Comparison of ENCODE assay signal across 24 cellular contexts in the genomic region with DNA sequence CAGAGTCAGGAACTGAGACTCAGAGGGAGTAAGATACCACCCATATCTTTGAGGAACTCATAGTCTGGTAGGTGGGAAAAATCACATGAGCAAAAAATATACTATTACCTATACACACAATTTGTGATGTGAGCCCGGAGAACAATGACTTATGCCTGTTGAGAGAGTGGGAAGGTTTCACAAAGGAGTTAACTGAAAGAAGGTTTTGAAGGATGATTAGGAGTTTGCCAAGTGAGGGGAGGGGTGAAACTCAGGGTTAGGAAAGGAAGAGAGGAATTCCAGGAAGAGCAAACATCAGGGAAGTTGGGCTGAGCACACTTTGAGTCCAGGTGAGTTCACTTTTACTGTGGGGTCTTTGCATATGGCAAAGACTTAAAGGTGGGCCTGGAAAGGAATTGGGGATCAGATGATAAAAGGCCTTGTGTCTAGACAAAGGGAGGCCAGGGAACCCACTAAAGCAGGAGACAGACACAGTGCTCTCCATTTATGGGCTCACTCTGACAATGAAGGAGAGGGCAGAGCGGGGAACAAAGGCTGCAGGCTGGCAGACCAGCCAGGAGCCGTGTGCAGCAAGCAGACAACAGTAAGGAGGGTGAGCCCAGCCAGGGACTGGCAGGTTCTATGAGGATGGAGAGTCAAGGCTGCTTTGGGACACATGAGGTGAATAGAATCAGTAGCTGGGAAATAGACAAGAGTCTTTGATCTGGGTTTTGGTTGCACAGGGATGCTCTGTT. TPM values are rescaled to one million over a fixed set of nuclear protein-coding genes. Genes with fewer than 3 reads are reported as not detected.
DNase-seq lines count a peak whose midpoint lies in the region; ATAC-seq and TF ChIP-seq lines count a peak whose summit lies in the region.
"Had no signal": no experiment of that assay in that cellular context is flagged by ENCODE, and none has a peak within 500 bp of the region (broad histone marks: within the 10 kb centered on the region; RNA-seq: fewer than 3 reads in every experiment).

No MANE protein-coding gene starts in this region.

- H3K4me1 Mint-ChIP-seq in glutamatergic neuron (ENCODE audit: low read depth, unreplicated experiment): peaks cover 31% of the 10 kb centered on the region
- H3K4me1 Mint-ChIP-seq: naive B cell had no signal

- TF ChIP-seq POLR2A in uterus (IDR thresholded peaks at IDR 0.05): no peak

- H3K4me2 ChIP-seq in neural cell (ENCODE audit: low read length): no peak overlapping the region

- TF ChIP-seq CTCF in cardiac muscle cell (IDR thresholded peaks at IDR 0.05; ENCODE audit: low read depth, low read length): no peak
- no peak for TF ChIP-seq CTCF in glutamatergic neuron (IDR thresholded peaks at IDR 0.05; ENCODE audit: partially characterized antibody, unreplicated experiment)
- TF ChIP-seq CTCF in neural cell (IDR thresholded peaks at IDR 0.05; ENCODE audit: poor library complexity, severe bottlenecking): no peak
- no peak for TF ChIP-seq CTCF in uterus (IDR thresholded peaks at IDR 0.05)

- DNase-seq in cardiac muscle cell (ENCODE audit: low read depth in 1 of 2, low spot score in 1 of 2) (no peak), Right ventricle myocardium inferior (ENCODE audit: missing footprints) (no peak), glutamatergic neuron (no peak), uterus (peak in 1 of 2 donors; percentile 12), T-helper 9 cell (no peak), pons (ENCODE audit: low spot score) (no peak)
- DNase-seq: activated CD4-positive, alpha-beta T cell treated with anti-CD3 and anti-CD28 coated beads for 36 hours; activated T-cell treated with anti-CD3 and anti-CD28 coated beads, Interleukin-2, amount 50 U/mL, for 1 hour; AML-193; DMS153; effector CD4-positive, alpha-beta T cell; Kasumi-1; left colon; naive B cell; NCI-H1436; NCI-H510A treated with DMSO at 0.1 percent for 48 hours; pancreas; stimulated activated naive CD8-positive, alpha-beta T cell treated with anti-CD3 and anti-CD28 coated beads, Interleukin-15, Interleukin-2, amounts not matched to agents 100 U/mL and 50 U/mL, for 24 hours; thyroid gland had no signal

- H3K27ac ChIP-seq in cardiac muscle cell: peak overlapping the region; percentile 94
- peak overlapping the region; percentile 94 for H3K27ac ChIP-seq in neural cell (ENCODE audit: low read length)
- H3K27ac ChIP-seq in uterus: peak overlapping the region; percentile 84 to 87
- H3K27ac ChIP-seq: pancreas had no signal

- no peak for TF ChIP-seq EP300 in neural cell (conservative IDR thresholded peaks at IDR 0.05; ENCODE audit: poor library complexity, severe bottlenecking)

- H3K9me3 ChIP-seq in cardiac muscle cell (ENCODE audit: low read depth): no peaks in the 10 kb centered on the region
- peaks cover 7% of the 10 kb centered on the region for H3K9me3 ChIP-seq in neural cell (ENCODE audit: low read length)
- H3K9me3 ChIP-seq in uterus: no peaks in the 10 kb centered on the region
- H3K9me3 ChIP-seq: pancreas, thyroid gland had no signal

- H3K4me3 ChIP-seq in cardiac muscle cell (no peak overlapping the region), neural cell (ENCODE audit: low read length) (no peak overlapping the region), uterus (no peak overlapping the region)
- H3K4me3 ChIP-seq: GM23338, pancreas, thyroid gland had no signal

- H3K27me3 ChIP-seq in cardiac muscle cell (no peaks in the 10 kb centered on the region), neural cell (ENCODE audit: insufficient read depth, low read depth, low read length) (no peaks in the 10 kb centered on the region), uterus (no peaks in the 10 kb centered on the region)
- H3K27me3 ChIP-seq: pancreas, thyroid gland had no signal

- no peak overlapping the region for H3K27ac Mint-ChIP-seq in glutamatergic neuron (ENCODE audit: unreplicated experiment)
- H3K27ac Mint-ChIP-seq: activated CD4-positive, alpha-beta T cell treated with anti-CD3 and anti-CD28 coated beads for 36 hours; GM23338; naive B cell; T-helper 2 cell treated with Interferon-gamma antibody and Interleukin-4, amounts not matched to agents 5 μg/mL and 100 μg/mL, for 36 hours had no signal

- H4K20me1 ChIP-seq in neural cell (ENCODE audit: insufficient read depth): no peaks in the 10 kb centered on the region

- no peaks in the 10 kb centered on the region for H3K36me3 ChIP-seq in cardiac muscle cell
- H3K36me3 ChIP-seq in neural cell (ENCODE audit: insufficient read depth, low read length): no peaks in the 10 kb centered on the region
- no peaks in the 10 kb centered on the region for H3K36me3 ChIP-seq in uterus
- H3K36me3 ChIP-seq: brain microvascular endothelial cell, pancreas, thyroid gland had no signal

- H3K9me2 ChIP-seq in neural cell (ENCODE audit: insufficient read depth, low read length): no peaks in the 10 kb centered on the region

- peaks cover 52% of the 10 kb centered on the region for H3K4me1 ChIP-seq in cardiac muscle cell (ENCODE audit: low read depth)
- peaks cover 0 to 31% of the 10 kb centered on the region in 2 donors for H3K4me1 ChIP-seq in uterus
- H3K4me1 ChIP-seq: pancreas had no signal

- H3K36me3 Mint-ChIP-seq in glutamatergic neuron (ENCODE audit: unreplicated experiment): peaks cover 5% of the 10 kb centered on the region

- no peak overlapping the region for H2AFZ ChIP-seq in neural cell (ENCODE audit: low read depth, low read length)
- H2AFZ ChIP-seq: GM23338 had no signal

- peak overlapping the region; percentile 67 for H3K9ac ChIP-seq in neural cell (ENCODE audit: low read length)

- peaks cover 7% of the 10 kb centered on the region for H3K27me3 Mint-ChIP-seq in glutamatergic neuron (ENCODE audit: unreplicated experiment)
- H3K27me3 Mint-ChIP-seq: activated CD4-positive, alpha-beta T cell treated with anti-CD3 and anti-CD28 coated beads for 36 hours had no signal

- H3K4me3 Mint-ChIP-seq in glutamatergic neuron (ENCODE audit: unreplicated experiment): peak overlapping the region; percentile 22
- H3K4me3 Mint-ChIP-seq: activated CD4-positive, alpha-beta T cell treated with anti-CD3 and anti-CD28 coated beads for 36 hours; GM23338; naive B cell; T-helper 2 cell treated with Interferon-gamma antibody and Interleukin-4, amounts not matched to agents 5 μg/mL and 100 μg/mL, for 36 hours had no signal

- intact Hi-C loops in Right ventricle myocardium inferior (cut with DNase I) (no loop called here), uterus (cut with DNase I; ENCODE audit: low total_unique reads) (no loop called here)

- peaks cover 9% of the 10 kb centered on the region for H3K9me3 Mint-ChIP-seq in glutamatergic neuron (ENCODE audit: unreplicated experiment)

- ATAC-seq in Right ventricle myocardium inferior (no peak), GM18519 (IDR thresholded peaks at IDR 0.05; ENCODE audit: low FRiP score, unreplicated experiment) (no peak)
- ATAC-seq: activated CD4-positive, alpha-beta T cell treated with anti-CD3 and anti-CD28 coated beads for 36 hours; left colon; stimulated activated naive CD8-positive, alpha-beta T cell treated with anti-CD3 and anti-CD28 coated beads, Interleukin-15, Interleukin-2, amounts not matched to agents 100 U/mL and 50 U/mL, for 24 hours had no signal

- peaks cover 6% of the 10 kb centered on the region for H3F3A ChIP-seq in neural cell (ENCODE audit: insufficient read depth, low read length, poor library complexity, severe bottlenecking)

- peaks cover 28% of the 10 kb centered on the region for H3K79me2 ChIP-seq in neural cell (replicated peaks; ENCODE audit: insufficient read depth, low read length)

- TF ChIP-seq RAD21 in neural cell (conservative IDR thresholded peaks at IDR 0.05): no peak

TF ChIP-seq in neural cell, 6 proteins besides CTCF, POLR2A, EP300 and RAD21:
- no peak for TF ChIP-seq EZH2 (IDR thresholded peaks at IDR 0.05; ENCODE audit: borderline replicate concordance, insufficient read depth, low read length, poor library complexity, severe bottlenecking)
- no peak for TF ChIP-seq MXI1 (conservative IDR thresholded peaks at IDR 0.05; ENCODE audit: poor library complexity, severe bottlenecking)
- TF ChIP-seq POLR2AphosphoS5 (IDR thresholded peaks at IDR 0.05): no peak
- TF ChIP-seq, protein P1, sequence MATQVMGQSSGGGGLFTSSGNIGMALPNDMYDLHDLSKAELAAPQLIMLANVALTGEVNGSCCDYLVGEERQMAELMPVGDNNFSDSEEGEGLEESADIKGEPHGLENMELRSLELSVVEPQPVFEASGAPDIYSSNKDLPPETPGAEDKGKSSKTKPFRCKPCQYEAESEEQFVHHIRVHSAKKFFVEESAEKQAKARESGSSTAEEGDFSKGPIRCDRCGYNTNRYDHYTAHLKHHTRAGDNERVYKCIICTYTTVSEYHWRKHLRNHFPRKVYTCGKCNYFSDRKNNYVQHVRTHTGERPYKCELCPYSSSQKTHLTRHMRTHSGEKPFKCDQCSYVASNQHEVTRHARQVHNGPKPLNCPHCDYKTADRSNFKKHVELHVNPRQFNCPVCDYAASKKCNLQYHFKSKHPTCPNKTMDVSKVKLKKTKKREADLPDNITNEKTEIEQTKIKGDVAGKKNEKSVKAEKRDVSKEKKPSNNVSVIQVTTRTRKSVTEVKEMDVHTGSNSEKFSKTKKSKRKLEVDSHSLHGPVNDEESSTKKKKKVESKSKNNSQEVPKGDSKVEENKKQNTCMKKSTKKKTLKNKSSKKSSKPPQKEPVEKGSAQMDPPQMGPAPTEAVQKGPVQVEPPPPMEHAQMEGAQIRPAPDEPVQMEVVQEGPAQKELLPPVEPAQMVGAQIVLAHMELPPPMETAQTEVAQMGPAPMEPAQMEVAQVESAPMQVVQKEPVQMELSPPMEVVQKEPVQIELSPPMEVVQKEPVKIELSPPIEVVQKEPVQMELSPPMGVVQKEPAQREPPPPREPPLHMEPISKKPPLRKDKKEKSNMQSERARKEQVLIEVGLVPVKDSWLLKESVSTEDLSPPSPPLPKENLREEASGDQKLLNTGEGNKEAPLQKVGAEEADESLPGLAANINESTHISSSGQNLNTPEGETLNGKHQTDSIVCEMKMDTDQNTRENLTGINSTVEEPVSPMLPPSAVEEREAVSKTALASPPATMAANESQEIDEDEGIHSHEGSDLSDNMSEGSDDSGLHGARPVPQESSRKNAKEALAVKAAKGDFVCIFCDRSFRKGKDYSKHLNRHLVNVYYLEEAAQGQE (IDR thresholded peaks at IDR 0.05; ENCODE audit: borderline replicate concordance): no peak
- no peak for TF ChIP-seq TAF1 (IDR thresholded peaks at IDR 0.05; ENCODE audit: low read depth)
- TF ChIP-seq SMC3 (conservative IDR thresholded peaks at IDR 0.05; ENCODE audit: poor library complexity): no peak
TF ChIP-seq in neural cell: peak in this region for 0.

RNA-seq across cellular contexts. Expression of a gene that starts 33.1 kb away (rescaled TPM):
- total RNA-seq in cardiac muscle cell (48.1 and 68.6 TPM in 2 replicates), Right ventricle myocardium inferior (115 TPM), glutamatergic neuron (ENCODE audit: unreplicated experiment) (80.4 TPM), uterus (100 to 1,000 TPM in 1 of 4 donors, 10 to 100 TPM in 1, 1 to 10 TPM in 2; 1.2 to 117 (median 20.1) TPM)
- polyA plus RNA-seq in cardiac muscle cell (82.8 and 122 TPM in 2 replicates), neural cell (8.4 and 9.4 TPM in 2 replicates)
- 23.4 and 26.5 TPM in 2 replicates for polyA minus RNA-seq in neural cell
